Comparison of ENCODE assay signal across 14 cellular contexts in genomic region chr14:92353447-92353846, GRCh38. TPM values are rescaled to one million over a fixed set of nuclear protein-coding genes. Genes with fewer than 3 reads are reported as not detected.
DNase-seq lines count a peak whose midpoint lies in the region; ATAC-seq and TF ChIP-seq lines count a peak whose summit lies in the region.
"Had no signal": no experiment of that assay in that cellular context is flagged by ENCODE, and none has a peak within 500 bp of the region (broad histone marks: within the 10 kb centered on the region; RNA-seq: fewer than 3 reads in every experiment).

No MANE protein-coding gene starts in this region.

- no peak for DNase-seq in activated naive CD8-positive, alpha-beta T cell treated with anti-CD3 and anti-CD28 coated beads, Interleukin-2, amount 50 U/mL, for 24 hours
- DNase-seq in activated naive CD8-positive, alpha-beta T cell treated with anti-CD3 and anti-CD28 coated beads for 36 hours: no peak
- DNase-seq in fibroblast of mammary gland (ENCODE audit: low read depth) (peak; percentile 5), AG08395 (ENCODE audit: low spot score) (no peak), AG20443 (ENCODE audit: low spot score) (no peak)
- DNase-seq in stimulated activated effector memory CD8-positive, alpha-beta T cell treated with anti-CD3 and anti-CD28 coated beads, Interleukin-12 subunit alpha, Interleukin-12 subunit beta, amount 100 ng/mL, for 72 hours (ENCODE audit: low spot score in 2 of 2): no peak
- DNase-seq: Caco-2; CD8-positive, alpha-beta memory T cell; DND-41; GDM1; GOT3; H9 had no signal

- peak; percentile 54 for ATAC-seq in activated naive CD8-positive, alpha-beta T cell treated with anti-CD3 and anti-CD28 coated beads, Interleukin-2, amount 50 U/mL, for 24 hours
- peak; percentile 55 for ATAC-seq in activated T-helper 17 cell treated with anti-CD3 and anti-CD28 coated beads, Interleukin-2, amount 50 U/mL, for 72 hours (replicated peaks)
- ATAC-seq in stimulated activated effector memory CD8-positive, alpha-beta T cell treated with anti-CD3 and anti-CD28 coated beads, Interleukin-12 subunit alpha, Interleukin-12 subunit beta, amount 100 ng/mL, for 72 hours: peak; percentile 43

- no peaks in the 10 kb centered on the region for H3K9me3 Mint-ChIP-seq in activated naive CD8-positive, alpha-beta T cell treated with anti-CD3 and anti-CD28 coated beads, Interleukin-2, amount 50 U/mL, for 24 hours
- H3K9me3 Mint-ChIP-seq in activated naive CD8-positive, alpha-beta T cell treated with anti-CD3 and anti-CD28 coated beads for 36 hours: no peaks in the 10 kb centered on the region
- no peaks in the 10 kb centered on the region for H3K9me3 Mint-ChIP-seq in activated T-helper 17 cell treated with anti-CD3 and anti-CD28 coated beads, Interleukin-2, amount 50 U/mL, for 72 hours
- H3K9me3 Mint-ChIP-seq in stimulated activated effector memory CD8-positive, alpha-beta T cell treated with anti-CD3 and anti-CD28 coated beads, Interleukin-12 subunit alpha, Interleukin-12 subunit beta, amount 100 ng/mL, for 72 hours: no peaks in the 10 kb centered on the region
- H3K9me3 Mint-ChIP-seq: CD8-positive, alpha-beta memory T cell; H9 had no signal

- H3K27ac Mint-ChIP-seq in activated naive CD8-positive, alpha-beta T cell treated with anti-CD3 and anti-CD28 coated beads, Interleukin-2, amount 50 U/mL, for 24 hours: no peak overlapping the region
- H3K27ac Mint-ChIP-seq in activated naive CD8-positive, alpha-beta T cell treated with anti-CD3 and anti-CD28 coated beads for 36 hours: no peak overlapping the region
- H3K27ac Mint-ChIP-seq in activated T-helper 17 cell treated with anti-CD3 and anti-CD28 coated beads, Interleukin-2, amount 50 U/mL, for 72 hours: no peak overlapping the region
- no peak overlapping the region for H3K27ac Mint-ChIP-seq in stimulated activated effector memory CD8-positive, alpha-beta T cell treated with anti-CD3 and anti-CD28 coated beads, Interleukin-12 subunit alpha, Interleukin-12 subunit beta, amount 100 ng/mL, for 72 hours
- H3K27ac Mint-ChIP-seq: CD8-positive, alpha-beta memory T cell; H9 had no signal

- H3K4me3 Mint-ChIP-seq in activated naive CD8-positive, alpha-beta T cell treated with anti-CD3 and anti-CD28 coated beads, Interleukin-2, amount 50 U/mL, for 24 hours: no peak overlapping the region
- no peak overlapping the region for H3K4me3 Mint-ChIP-seq in activated naive CD8-positive, alpha-beta T cell treated with anti-CD3 and anti-CD28 coated beads for 36 hours
- H3K4me3 Mint-ChIP-seq in activated T-helper 17 cell treated with anti-CD3 and anti-CD28 coated beads, Interleukin-2, amount 50 U/mL, for 72 hours: no peak overlapping the region
- H3K4me3 Mint-ChIP-seq in stimulated activated effector memory CD8-positive, alpha-beta T cell treated with anti-CD3 and anti-CD28 coated beads, Interleukin-12 subunit alpha, Interleukin-12 subunit beta, amount 100 ng/mL, for 72 hours: no peak overlapping the region
- H3K4me3 Mint-ChIP-seq: CD8-positive, alpha-beta memory T cell; H9 had no signal

- H3K36me3 Mint-ChIP-seq in activated naive CD8-positive, alpha-beta T cell treated with anti-CD3 and anti-CD28 coated beads, Interleukin-2, amount 50 U/mL, for 24 hours (ENCODE audit: low read depth): no peaks in the 10 kb centered on the region
- H3K36me3 Mint-ChIP-seq in activated naive CD8-positive, alpha-beta T cell treated with anti-CD3 and anti-CD28 coated beads for 36 hours: no peaks in the 10 kb centered on the region
- H3K36me3 Mint-ChIP-seq in activated T-helper 17 cell treated with anti-CD3 and anti-CD28 coated beads, Interleukin-2, amount 50 U/mL, for 72 hours (ENCODE audit: low read depth): no peaks in the 10 kb centered on the region
- no peaks in the 10 kb centered on the region for H3K36me3 Mint-ChIP-seq in stimulated activated effector memory CD8-positive, alpha-beta T cell treated with anti-CD3 and anti-CD28 coated beads, Interleukin-12 subunit alpha, Interleukin-12 subunit beta, amount 100 ng/mL, for 72 hours
- H3K36me3 Mint-ChIP-seq: CD8-positive, alpha-beta memory T cell had no signal

- H3K27me3 Mint-ChIP-seq in activated naive CD8-positive, alpha-beta T cell treated with anti-CD3 and anti-CD28 coated beads, Interleukin-2, amount 50 U/mL, for 24 hours: peaks cover 8% of the 10 kb centered on the region
- H3K27me3 Mint-ChIP-seq in activated naive CD8-positive, alpha-beta T cell treated with anti-CD3 and anti-CD28 coated beads for 36 hours: peaks cover 7% of the 10 kb centered on the region
- H3K27me3 Mint-ChIP-seq in activated T-helper 17 cell treated with anti-CD3 and anti-CD28 coated beads, Interleukin-2, amount 50 U/mL, for 72 hours: peaks cover 31% of the 10 kb centered on the region

- peaks cover 8% of the 10 kb centered on the region for H3K4me1 Mint-ChIP-seq in activated naive CD8-positive, alpha-beta T cell treated with anti-CD3 and anti-CD28 coated beads, Interleukin-2, amount 50 U/mL, for 24 hours
- peaks cover 3% of the 10 kb centered on the region for H3K4me1 Mint-ChIP-seq in activated naive CD8-positive, alpha-beta T cell treated with anti-CD3 and anti-CD28 coated beads for 36 hours
- no peaks in the 10 kb centered on the region for H3K4me1 Mint-ChIP-seq in activated T-helper 17 cell treated with anti-CD3 and anti-CD28 coated beads, Interleukin-2, amount 50 U/mL, for 72 hours
- H3K4me1 Mint-ChIP-seq in stimulated activated effector memory CD8-positive, alpha-beta T cell treated with anti-CD3 and anti-CD28 coated beads, Interleukin-12 subunit alpha, Interleukin-12 subunit beta, amount 100 ng/mL, for 72 hours: peaks cover 9% of the 10 kb centered on the region
- H3K4me1 Mint-ChIP-seq: CD8-positive, alpha-beta memory T cell; H9 had no signal

- TF ChIP-seq CTCF in fibroblast of mammary gland (conservative IDR thresholded peaks at IDR 0.05; ENCODE audit: control insufficient read depth, insufficient read depth, low read depth, low read length): no peak

- no peak overlapping the region for H3K4me3 ChIP-seq in fibroblast of mammary gland (ENCODE audit: control insufficient read depth, low read depth, low read length)

RNA-seq across cellular contexts. Expression of gene SLC24A4, which starts 30.5 kb away (rescaled TPM):
- under 1 TPM; 0.06 to 0.08 TPM for total RNA-seq in activated naive CD8-positive, alpha-beta T cell treated with anti-CD3 and anti-CD28 coated beads for 36 hours
- total RNA-seq in activated T-helper 17 cell treated with anti-CD3 and anti-CD28 coated beads, Interleukin-2, amount 50 U/mL, for 72 hours: not detected
- total RNA-seq: Caco-2, HT1080 had no signal
